24 cellular contexts compared by ENCODE assay signal in the genomic region with DNA sequence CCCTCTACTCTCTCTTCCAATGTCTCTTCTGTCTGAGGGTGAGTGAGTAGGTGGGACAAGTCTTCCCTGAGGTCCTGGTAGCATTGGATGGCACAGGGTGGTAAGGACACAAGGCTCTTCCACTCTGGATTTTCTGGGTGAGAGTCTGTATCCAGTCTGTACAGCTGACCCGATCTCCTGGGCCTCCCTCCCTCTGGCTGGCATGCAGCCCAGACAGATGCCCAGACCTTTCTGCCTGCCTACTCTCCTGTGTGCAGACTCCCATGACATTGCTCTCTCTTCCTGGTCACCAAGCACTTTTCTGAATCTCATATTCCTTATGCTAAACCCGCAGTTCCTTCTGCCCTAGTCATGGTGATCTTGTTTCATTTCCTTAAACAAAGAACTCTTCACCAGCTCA.
DNase-seq lines count a peak whose midpoint lies in the region; ATAC-seq and TF ChIP-seq lines count a peak whose summit lies in the region.
"Had no signal": no experiment of that assay in that cellular context is flagged by ENCODE, and none has a peak within 500 bp of the region (broad histone marks: within the 10 kb centered on the region; RNA-seq: fewer than 3 reads in every experiment).

No MANE protein-coding gene starts in this region.

- H3K79me2 ChIP-seq in SK-N-SH (ENCODE audit: insufficient read depth): no peaks in the 10 kb centered on the region
- H3K79me2 ChIP-seq: parathyroid adenoma had no signal

- H3K36me3 ChIP-seq in SK-N-SH (replicated peaks in 1 of 2; ENCODE audit: control insufficient read depth in 1 of 2, insufficient read depth in 2 of 2, low read length in 1 of 2): no peaks in the 10 kb centered on the region
- no peaks in the 10 kb centered on the region for H3K36me3 ChIP-seq in upper lobe of right lung
- H3K36me3 ChIP-seq: brain microvascular endothelial cell, heart left ventricle had no signal

- no peak for TF ChIP-seq CTCF in SK-N-SH (IDR thresholded peaks at IDR 0.05)
- TF ChIP-seq CTCF in upper lobe of right lung (IDR thresholded peaks at IDR 0.05): no peak

- no peaks in the 10 kb centered on the region for H4K20me1 ChIP-seq in SK-N-SH (ENCODE audit: insufficient read depth)

- DNase-seq in SK-N-SH (peak; percentile 67), NCI-H2029 (lab: John Stamatoyannopoulos, UW) (peak; percentile 95), NCI-H524 treated with DMSO at 0.1 percent for 48 hours (lab: John Stamatoyannopoulos, UW) (peak; percentile 20), upper lobe of right lung (no peak), GM03348 (ENCODE audit: low spot score) (no peak), T-helper 1 cell (no peak), NCI-H146 (lab: John Stamatoyannopoulos, UW) (no peak)
- DNase-seq: activated CD4-positive, alpha-beta T cell treated with anti-CD3 and anti-CD28 coated beads, Interleukin-2, amount 10 ng/mL, durations not matched to agents 24 days and 14 days; activated effector memory CD4-positive, alpha-beta T cell treated with Interleukin-2 at 50 U/mL for 16 hours; amygdala; brain microvascular endothelial cell; CD4-positive, alpha-beta memory T cell; foreskin melanocyte; heart left ventricle; retina; SIG-M5; stimulated activated CD4-positive, alpha-beta T cell treated with anti-CD3 and anti-CD28 coated beads, Interleukin-1b, Interleukin-23, amount 100 ng/mL, for 48 hours; stimulated activated naive CD8-positive, alpha-beta T cell treated with anti-CD3 and anti-CD28 coated beads, Interleukin-15, amount 100 ng/mL, for 72 hours had no signal

- H3K9me3 ChIP-seq in SK-N-SH (no peaks in the 10 kb centered on the region), upper lobe of right lung (no peaks in the 10 kb centered on the region)
- H3K9me3 ChIP-seq: heart left ventricle had no signal

- no peak for TF ChIP-seq EP300 in SK-N-SH (IDR thresholded peaks at IDR 0.05; ENCODE audit: borderline replicate concordance in 1 of 2, low read depth in 1 of 2, low read length in 1 of 2)

- WGBS in SK-N-SH (ENCODE audit: low lambda C conversion rate): 6% methylated on average over 2 of the region's 2 CpGs

- H3K9ac ChIP-seq in SK-N-SH: no peak overlapping the region
- H3K9ac ChIP-seq: parathyroid adenoma had no signal

- no peaks in the 10 kb centered on the region for H3K9me2 ChIP-seq in SK-N-SH

- no peak for ATAC-seq in SK-N-SH treated with all-trans-retinoic acid at 6 μM for 48 hours
- ATAC-seq in upper lobe of right lung: peak; percentile 10
- ATAC-seq: activated naive CD4-positive, alpha-beta T cell treated with anti-CD3 and anti-CD28 coated beads, Interleukin-2, amount 50 U/mL, for 72 hours; heart left ventricle; Panc1; stimulated activated naive CD8-positive, alpha-beta T cell treated with anti-CD3 and anti-CD28 coated beads, Interleukin-15, amount 100 ng/mL, for 72 hours; WTC11 had no signal

- POLR2A ChIA-PET in SK-N-SH (lab: Yijun Ruan, JAX): no interaction called here

- no peak overlapping the region for H3K4me2 ChIP-seq in SK-N-SH
- H3K4me2 ChIP-seq: smooth muscle cell had no signal

- H2AFZ ChIP-seq in SK-N-SH (ENCODE audit: low read depth): no peak overlapping the region
- H2AFZ ChIP-seq: parathyroid adenoma had no signal

- H3K4me1 ChIP-seq in SK-N-SH (ENCODE audit: control insufficient read depth in 1 of 2, insufficient read depth in 2 of 2, low read depth in 1 of 2, low read length in 1 of 2): peaks cover 0 to 10% of the 10 kb centered on the region in 2 experiments; a peak in 1 of 4 replicates
- no peaks in the 10 kb centered on the region for H3K4me1 ChIP-seq in upper lobe of right lung
- H3K4me1 ChIP-seq: heart left ventricle, parathyroid adenoma had no signal

- H3K27me3 ChIP-seq in SK-N-SH (ENCODE audit: insufficient read depth) (no peaks in the 10 kb centered on the region), upper lobe of right lung (peaks cover 39% of the 10 kb centered on the region)
- H3K27me3 ChIP-seq: brain microvascular endothelial cell had no signal

- CTCF ChIA-PET in SK-N-SH (lab: Yijun Ruan, JAX): no interaction called here

- H3K4me3 ChIP-seq in SK-N-SH (ENCODE audit: low read depth in 2 of 2, low read length in 1 of 2): no peak overlapping the region
- no peak overlapping the region for H3K4me3 ChIP-seq in upper lobe of right lung
- H3K4me3 ChIP-seq: heart left ventricle, smooth muscle cell had no signal

- intact Hi-C loops in upper lobe of right lung (cut with DNase I): no loop called here

- no peaks in the 10 kb centered on the region for H3F3A ChIP-seq in SK-N-SH (replicated peaks; ENCODE audit: insufficient read depth)

- no peak overlapping the region for H3K27ac ChIP-seq in SK-N-SH (ENCODE audit: low read depth in 2 of 2, low read length in 1 of 2)
- no peak overlapping the region for H3K27ac ChIP-seq in upper lobe of right lung
- H3K27ac ChIP-seq: brain microvascular endothelial cell, heart left ventricle, parathyroid adenoma had no signal

- TF ChIP-seq RAD21 in SK-N-SH (IDR thresholded peaks at IDR 0.05; ENCODE audit: low read length): no peak

TF ChIP-seq in SK-N-SH, 30 proteins besides CTCF, POLR2A, EP300 and RAD21 (continues in another document):
- TF ChIP-seq SIN3A (IDR thresholded peaks at IDR 0.05; ENCODE audit: borderline replicate concordance, low read depth, low read length) (no peak), YY1 (IDR thresholded peaks at IDR 0.05; ENCODE audit: low read depth) (no peak), TEAD4 (IDR thresholded peaks at IDR 0.05; ENCODE audit: borderline replicate concordance, insufficient read depth) (no peak), GABPA (IDR thresholded peaks at IDR 0.05; ENCODE audit: low read depth) (no peak), RCOR1 (IDR thresholded peaks at IDR 0.05; ENCODE audit: low read length) (no peak), RXRA (IDR thresholded peaks at IDR 0.05; ENCODE audit: borderline replicate concordance, low read depth) (no peak), NFIC (IDR thresholded peaks at IDR 0.05; ENCODE audit: borderline replicate concordance) (no peak), MEF2A (IDR thresholded peaks at IDR 0.05; ENCODE audit: borderline replicate concordance, low read depth) (no peak), FOXJ3 (CRISPR knock-in tag; IDR thresholded peaks at IDR 0.05) (no peak), JUND (IDR thresholded peaks at IDR 0.05) (no peak), TCF12 (IDR thresholded peaks at IDR 0.05) (no peak), RFX5 (IDR thresholded peaks at IDR 0.05; ENCODE audit: low read length) (no peak), ELF1 (IDR thresholded peaks at IDR 0.05) (no peak)
- TF ChIP-seq, protein P1, sequence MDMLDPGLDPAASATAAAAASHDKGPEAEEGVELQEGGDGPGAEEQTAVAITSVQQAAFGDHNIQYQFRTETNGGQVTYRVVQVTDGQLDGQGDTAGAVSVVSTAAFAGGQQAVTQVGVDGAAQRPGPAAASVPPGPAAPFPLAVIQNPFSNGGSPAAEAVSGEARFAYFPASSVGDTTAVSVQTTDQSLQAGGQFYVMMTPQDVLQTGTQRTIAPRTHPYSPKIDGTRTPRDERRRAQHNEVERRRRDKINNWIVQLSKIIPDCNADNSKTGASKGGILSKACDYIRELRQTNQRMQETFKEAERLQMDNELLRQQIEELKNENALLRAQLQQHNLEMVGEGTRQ (IDR thresholded peaks at IDR 0.05; ENCODE audit: borderline replicate concordance, low read depth, low read length): no peak

TF ChIP-seq in SK-N-SH treated with all-trans-retinoic acid at 6 μM for 48 hours, 23 proteins besides CTCF, POLR2A, EP300 and RAD21:
- TF ChIP-seq BACH2 (CRISPR knock-in tag; IDR thresholded peaks at IDR 0.05; ENCODE audit: borderline replicate concordance) (no peak), TCF4 (CRISPR knock-in tag; IDR thresholded peaks at IDR 0.05; ENCODE audit: borderline replicate concordance) (no peak), ARNTL (CRISPR knock-in tag; IDR thresholded peaks at IDR 0.05; ENCODE audit: borderline replicate concordance, low read depth) (no peak), OSR1 (CRISPR knock-in tag; IDR thresholded peaks at IDR 0.05) (no peak), ZFP3 (CRISPR knock-in tag; IDR thresholded peaks at IDR 0.05) (no peak), ZNF8 (CRISPR knock-in tag; IDR thresholded peaks at IDR 0.05) (no peak), PPARA (CRISPR knock-in tag; IDR thresholded peaks at IDR 0.05; ENCODE audit: borderline replicate concordance) (no peak), ZNF565 (CRISPR knock-in tag; conservative IDR thresholded peaks at IDR 0.05; ENCODE audit: low read depth) (no peak), ZC3H10 (CRISPR knock-in tag; IDR thresholded peaks at IDR 0.05) (no peak), TOX (CRISPR knock-in tag; IDR thresholded peaks at IDR 0.05; ENCODE audit: borderline replicate concordance) (no peak), SNAI2 (CRISPR knock-in tag; IDR thresholded peaks at IDR 0.05) (no peak), RARB (CRISPR knock-in tag; IDR thresholded peaks at IDR 0.05) (no peak)
- TF ChIP-seq, protein P2, sequence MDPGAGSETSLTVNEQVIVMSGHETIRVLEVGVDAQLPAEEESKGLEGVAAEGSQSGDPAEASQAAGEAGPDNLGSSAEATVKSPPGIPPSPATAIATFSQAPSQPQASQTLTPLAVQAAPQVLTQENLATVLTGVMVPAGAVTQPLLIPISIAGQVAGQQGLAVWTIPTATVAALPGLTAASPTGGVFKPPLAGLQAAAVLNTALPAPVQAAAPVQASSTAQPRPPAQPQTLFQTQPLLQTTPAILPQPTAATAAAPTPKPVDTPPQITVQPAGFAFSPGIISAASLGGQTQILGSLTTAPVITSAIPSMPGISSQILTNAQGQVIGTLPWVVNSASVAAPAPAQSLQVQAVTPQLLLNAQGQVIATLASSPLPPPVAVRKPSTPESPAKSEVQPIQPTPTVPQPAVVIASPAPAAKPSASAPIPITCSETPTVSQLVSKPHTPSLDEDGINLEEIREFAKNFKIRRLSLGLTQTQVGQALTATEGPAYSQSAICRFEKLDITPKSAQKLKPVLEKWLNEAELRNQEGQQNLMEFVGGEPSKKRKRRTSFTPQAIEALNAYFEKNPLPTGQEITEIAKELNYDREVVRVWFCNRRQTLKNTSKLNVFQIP (CRISPR knock-in tag; IDR thresholded peaks at IDR 0.05; ENCODE audit: borderline replicate concordance, low read depth): no peak
- TF ChIP-seq, protein P3, sequence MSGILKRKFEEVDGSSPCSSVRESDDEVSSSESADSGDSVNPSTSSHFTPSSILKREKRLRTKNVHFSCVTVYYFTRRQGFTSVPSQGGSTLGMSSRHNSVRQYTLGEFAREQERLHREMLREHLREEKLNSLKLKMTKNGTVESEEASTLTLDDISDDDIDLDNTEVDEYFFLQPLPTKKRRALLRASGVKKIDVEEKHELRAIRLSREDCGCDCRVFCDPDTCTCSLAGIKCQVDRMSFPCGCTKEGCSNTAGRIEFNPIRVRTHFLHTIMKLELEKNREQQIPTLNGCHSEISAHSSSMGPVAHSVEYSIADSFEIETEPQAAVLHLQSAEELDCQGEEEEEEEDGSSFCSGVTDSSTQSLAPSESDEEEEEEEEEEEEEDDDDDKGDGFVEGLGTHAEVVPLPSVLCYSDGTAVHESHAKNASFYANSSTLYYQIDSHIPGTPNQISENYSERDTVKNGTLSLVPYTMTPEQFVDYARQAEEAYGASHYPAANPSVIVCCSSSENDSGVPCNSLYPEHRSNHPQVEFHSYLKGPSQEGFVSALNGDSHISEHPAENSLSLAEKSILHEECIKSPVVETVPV (CRISPR knock-in tag; IDR thresholded peaks at IDR 0.05): no peak
TF ChIP-seq in SK-N-SH treated with all-trans-retinoic acid at 6 μM for 48 hours: peak in this region for 0.

Comparison
In these comparisons a context has a peak if more than half of its experiments do, and no peak if none do; other contexts are left out.
1. DNase-seq: peak in SK-N-SH (single experiment), NCI-H2029 (single experiment) and NCI-H524 treated with DMSO at 0.1 percent for 48 hours (single experiment); none in upper lobe of right lung (single experiment), GM03348 (single experiment), T-helper 1 cell (0 of 5) and NCI-H146 (single experiment).